ENCODE assay signal across 20 cellular contexts in genomic region chr17:14918540-14918939, GRCh38.
DNase-seq lines count a peak whose midpoint lies in the region; ATAC-seq, FAIRE-seq and TF ChIP-seq lines count a peak whose summit lies in the region.
"Had no signal": no experiment of that assay in that cellular context is flagged by ENCODE, and none has a peak within 500 bp of the region (broad histone marks: within the 10 kb centered on the region; RNA-seq: fewer than 3 reads in every experiment).

No MANE protein-coding gene starts in this region.

- H2AK5ac ChIP-seq in IMR-90 (ENCODE audit: low read depth, low read length) (no peak overlapping the region), mesendoderm (ENCODE audit: low read length) (no peak overlapping the region)

- H2BK20ac ChIP-seq in IMR-90 (ENCODE audit: low read depth, low read length): peak overlapping the region; percentile 72; the same call in 1 of the 2 replicates

- no peak overlapping the region for H2AK9ac ChIP-seq in IMR-90 (replicated peaks; ENCODE audit: low read depth, low read length, poor library complexity)

- peak overlapping the region; percentile 35 for H2BK5ac ChIP-seq in IMR-90 (ENCODE audit: low read depth, low read length, poor library complexity, severe bottlenecking)
- H2BK5ac ChIP-seq in mesendoderm (ENCODE audit: low read length): no peak overlapping the region

- H3K14ac ChIP-seq in IMR-90 (replicated peaks; ENCODE audit: low read depth, low read length): no peak overlapping the region

- H2BK15ac ChIP-seq in IMR-90 (ENCODE audit: low read depth, low read length) (0 out of 3 replicates have a peak overlapping the region, but pooled peaks have one; percentile 42), mesendoderm (replicated peaks; ENCODE audit: low read depth) (no peak overlapping the region)

- H2AFZ ChIP-seq in IMR-90 (replicated peaks; ENCODE audit: low read length, poor library complexity): no peak overlapping the region
- H2AFZ ChIP-seq in SK-N-SH (ENCODE audit: low read depth): no peak overlapping the region

- H3K4me3 ChIP-seq in IMR-90 (ENCODE audit: insufficient read depth, low read depth, low read length): no peak overlapping the region
- no peak overlapping the region for H3K4me3 ChIP-seq in mesendoderm (ENCODE audit: low read length)
- H3K4me3 ChIP-seq in SK-N-SH (ENCODE audit: low read depth in 2 of 2, low read length in 1 of 2): no peak overlapping the region

- peaks cover 3% of the 10 kb centered on the region for H3K27me3 Mint-ChIP-seq in activated CD8-positive, alpha-beta T cell treated with anti-CD3 and anti-CD28 coated beads, Interleukin-2, amount 10 ng/mL, durations not matched to agents 7 days and 5 days (ENCODE audit: low read depth)

- no peak for TF ChIP-seq EP300 in SK-N-SH (IDR thresholded peaks at IDR 0.05; ENCODE audit: borderline replicate concordance in 1 of 2, low read depth in 1 of 2, low read length in 1 of 2)

- no peaks in the 10 kb centered on the region for H3K9me2 ChIP-seq in SK-N-SH

- H4K8ac ChIP-seq in IMR-90 (ENCODE audit: low read depth in 2 of 2, low read length in 2 of 2) (peak overlapping the region; percentile 32 to 75; a peak in 2 of 4 replicates), mesendoderm (ENCODE audit: low read depth, low read length) (no peak overlapping the region)

- H3K79me2 ChIP-seq in mesendoderm (ENCODE audit: control insufficient read depth, insufficient read depth, low read length) (no peaks in the 10 kb centered on the region), SK-N-SH (ENCODE audit: insufficient read depth) (no peaks in the 10 kb centered on the region)

- POLR2A ChIA-PET in IMR-90 (lab: Charles Lee; ENCODE audit: unreplicated experiment): no interaction called here
- POLR2A ChIA-PET in activated CD8-positive, alpha-beta T cell treated with anti-CD3 and anti-CD28 coated beads, Interleukin-2, amount 10 ng/mL, durations not matched to agents 7 days and 5 days (lab: Charles Lee): no interaction called here
- POLR2A ChIA-PET in SK-N-SH (lab: Yijun Ruan, JAX): no interaction called here

- H3K27me3 ChIP-seq in IMR-90 (ENCODE audit: control insufficient read depth, insufficient read depth, low read length): no peaks in the 10 kb centered on the region
- H3K27me3 ChIP-seq in mesendoderm (ENCODE audit: insufficient read depth, low read length, poor library complexity): no peaks in the 10 kb centered on the region
- H3K27me3 ChIP-seq in SK-N-SH (ENCODE audit: insufficient read depth): no peaks in the 10 kb centered on the region

- H3K18ac ChIP-seq in IMR-90 (ENCODE audit: low read depth, low read length) (no peak overlapping the region; the same call in 1 of the 2 replicates), mesendoderm (ENCODE audit: low read length) (peak overlapping the region; percentile 60)

- no peak overlapping the region for H3K27ac ChIP-seq in IMR-90 (ENCODE audit: insufficient read depth, low read length)
- H3K27ac ChIP-seq in mesendoderm (ENCODE audit: low read depth, low read length): peak overlapping the region; percentile 74
- no peak overlapping the region for H3K27ac ChIP-seq in SK-N-SH (ENCODE audit: low read depth in 2 of 2, low read length in 1 of 2)
- H3K27ac ChIP-seq: VCaP had no signal

- TF ChIP-seq CTCF in IMR-90 (conservative IDR thresholded peaks at IDR 0.05; ENCODE audit: low read depth, low read length) (no peak), D721Med (IDR thresholded peaks at IDR 0.05; ENCODE audit: insufficient read depth, missing control alignments) (no peak), SK-N-SH (IDR thresholded peaks at IDR 0.05) (no peak)

- H3K4me2 ChIP-seq in IMR-90 (ENCODE audit: low read depth, low read length) (no peak overlapping the region), mesendoderm (ENCODE audit: low read length) (no peak overlapping the region), SK-N-SH (no peak overlapping the region)

- no peak overlapping the region for H3K23ac ChIP-seq in IMR-90 (ENCODE audit: low read depth, low read length)
- no peak overlapping the region for H3K23ac ChIP-seq in mesendoderm (ENCODE audit: low read length)

- H3K4ac ChIP-seq in IMR-90 (ENCODE audit: low read depth, low read length) (no peak overlapping the region), mesendoderm (ENCODE audit: low read depth, low read length) (peak overlapping the region; percentile 36)

- no peaks in the 10 kb centered on the region for H3K36me3 Mint-ChIP-seq in activated CD8-positive, alpha-beta T cell treated with anti-CD3 and anti-CD28 coated beads, Interleukin-2, amount 10 ng/mL, durations not matched to agents 7 days and 5 days (ENCODE audit: low read depth)
- H3K36me3 Mint-ChIP-seq: CD4-positive, CD25-positive, alpha-beta regulatory T cell; natural killer cell treated with Interleukin-12 subunit alpha and Interleukin-12 subunit beta and Interleukin-15 and Interleukin-18, amount 100 ng/mL, for 72 hours had no signal

- intact Hi-C loops in IMR-90 (cut with micrococcal nuclease): loop anchor here (2.0 kb wide), 1 partner anchor 448 kb away; no protein-coding TSS in a partner anchor

- H4K5ac ChIP-seq in IMR-90 (ENCODE audit: low read depth, low read length) (no peak overlapping the region; the same call in 1 of the 2 replicates), mesendoderm (ENCODE audit: low read length) (no peak overlapping the region)

- no peaks in the 10 kb centered on the region for H3K9me1 ChIP-seq in IMR-90 (ENCODE audit: insufficient read depth, low read length)

- H3K79me1 ChIP-seq in IMR-90 (ENCODE audit: low read depth in 1 of 2, low read length in 2 of 2) (no peaks in the 10 kb centered on the region), mesendoderm (ENCODE audit: low read length) (no peaks in the 10 kb centered on the region)

- no peak for FAIRE-seq in D721Med (lab: Jason Lieb, UNC)
- FAIRE-seq: urothelium cell line had no signal

- H3K4me1 ChIP-seq in IMR-90 (ENCODE audit: control insufficient read depth, insufficient read depth, low read length) (peaks cover 6% of the 10 kb centered on the region), mesendoderm (ENCODE audit: control insufficient read depth, low read depth, low read length) (peaks cover 6% of the 10 kb centered on the region), SK-N-SH (ENCODE audit: control insufficient read depth in 1 of 2, insufficient read depth in 2 of 2, low read depth in 1 of 2, low read length in 1 of 2) (no peaks in the 10 kb centered on the region)

- 0 out of 2 replicates have a peak overlapping the region, but pooled peaks have one; percentile 54 for H4K91ac ChIP-seq in IMR-90 (ENCODE audit: insufficient read depth, low read depth, low read length)

- in situ Hi-C loops in IMR-90 (cut with MboI; ENCODE audit: low sequenced_read_pairs): no loop called here

- H3K36me3 ChIP-seq in IMR-90 (ENCODE audit: control insufficient read depth, insufficient read depth, low read length): no peaks in the 10 kb centered on the region
- no peaks in the 10 kb centered on the region for H3K36me3 ChIP-seq in mesendoderm (ENCODE audit: control insufficient read depth, insufficient read depth, low read length)
- H3K36me3 ChIP-seq in SK-N-SH (replicated peaks in 1 of 2; ENCODE audit: control insufficient read depth in 1 of 2, insufficient read depth in 2 of 2, low read length in 1 of 2): no peaks in the 10 kb centered on the region

- H3K4me1 Mint-ChIP-seq in activated CD8-positive, alpha-beta T cell treated with anti-CD3 and anti-CD28 coated beads, Interleukin-2, amount 10 ng/mL, durations not matched to agents 7 days and 5 days (ENCODE audit: low read depth): no peaks in the 10 kb centered on the region
- H3K4me1 Mint-ChIP-seq: CD4-positive, CD25-positive, alpha-beta regulatory T cell had no signal

- dilution Hi-C loops in IMR-90 (cut with HindIII; ENCODE audit: low sequenced_read_pairs, unreplicated experiment): no loop called here

- H3K9me3 Mint-ChIP-seq in activated CD8-positive, alpha-beta T cell treated with anti-CD3 and anti-CD28 coated beads, Interleukin-2, amount 10 ng/mL, durations not matched to agents 7 days and 5 days (ENCODE audit: insufficient read depth): peaks cover 8% of the 10 kb centered on the region
- H3K9me3 Mint-ChIP-seq: natural killer cell treated with Interleukin-12 subunit alpha and Interleukin-12 subunit beta and Interleukin-15 and Interleukin-18, amount 100 ng/mL, for 72 hours; T-helper 1 cell treated with Interleukin-12 subunit alpha and Interleukin-12 subunit beta and Interleukin-4 antibody, amounts not matched to agents 30 μg/mL and 1 μg/mL, for 36 hours had no signal

- no peak overlapping the region for H3K4me3 Mint-ChIP-seq in activated CD8-positive, alpha-beta T cell treated with anti-CD3 and anti-CD28 coated beads, Interleukin-2, amount 10 ng/mL, durations not matched to agents 7 days and 5 days
- H3K4me3 Mint-ChIP-seq: CD4-positive, CD25-positive, alpha-beta regulatory T cell; natural killer cell treated with Interleukin-12 subunit alpha and Interleukin-12 subunit beta and Interleukin-15 and Interleukin-18, amount 100 ng/mL, for 72 hours; T-helper 1 cell treated with Interleukin-12 subunit alpha and Interleukin-12 subunit beta and Interleukin-4 antibody, amounts not matched to agents 30 μg/mL and 1 μg/mL, for 36 hours had no signal

- TF ChIP-seq POLR2A in IMR-90 (IDR thresholded peaks at IDR 0.05; ENCODE audit: low read depth, low read length): no peak

- peak; percentile 87 for ATAC-seq in IMR-90 (ENCODE audit: low read depth)
- no peak for ATAC-seq in activated CD8-positive, alpha-beta T cell treated with anti-CD3 and anti-CD28 coated beads, Interleukin-2, amount 10 ng/mL, durations not matched to agents 7 days and 5 days
- ATAC-seq: natural killer cell treated with Interleukin-12 subunit alpha and Interleukin-12 subunit beta and Interleukin-15 and Interleukin-18, amount 100 ng/mL, for 72 hours had no signal

- no peak overlapping the region for H3K9ac ChIP-seq in IMR-90 (ENCODE audit: low read depth, low read length)
- H3K9ac ChIP-seq in mesendoderm (ENCODE audit: low read length): no peak overlapping the region
- no peak overlapping the region for H3K9ac ChIP-seq in SK-N-SH

- WGBS in IMR-90 (ENCODE audit: extremely low coverage in 2 of 2, insufficient read length in 1 of 2), 2 experiments: no CpG with 5 or more reads among the region's 4 CpGs
- WGBS in mesendoderm (ENCODE audit: extremely low coverage, insufficient coverage, low lambda C conversion rate): no CpG with 5 or more reads among the region's 4 CpGs
- WGBS in SK-N-SH (ENCODE audit: low lambda C conversion rate): 4% methylated on average over 4 of the region's 4 CpGs

- no TSS peak for BruUV-seq in IMR-90 (replicated peaks; lab: Mats Ljungman, UMichigan)

- peaks cover 3% of the 10 kb centered on the region; the same call in 1 of the 2 replicates for H3K9me3 ChIP-seq in IMR-90 (ENCODE audit: control insufficient read depth, insufficient read depth, low read length)
- H3K9me3 ChIP-seq in SK-N-SH: no peaks in the 10 kb centered on the region

- TF ChIP-seq RAD21 in IMR-90 (IDR thresholded peaks at IDR 0.05; ENCODE audit: low read length) (no peak), SK-N-SH (IDR thresholded peaks at IDR 0.05; ENCODE audit: low read length) (no peak)

- no peaks in the 10 kb centered on the region for H3F3A ChIP-seq in SK-N-SH (replicated peaks; ENCODE audit: insufficient read depth)

- no peaks in the 10 kb centered on the region for H4K20me1 ChIP-seq in IMR-90 (ENCODE audit: insufficient read depth, low read length)
- no peaks in the 10 kb centered on the region for H4K20me1 ChIP-seq in SK-N-SH (ENCODE audit: insufficient read depth)

- DNase-seq in AG20443 (ENCODE audit: low spot score): peak; percentile 36
- DNase-seq in IMR-90: peak; percentile 72
- DNase-seq in dedifferentiated amniotic fluid mesenchymal stem cell (ENCODE audit: extremely low spot score): peak; percentile 57
- DNase-seq in mesendoderm: peak; percentile 37
- no peak for DNase-seq in NCI-H146 treated with DMSO at 0.1 percent for 48 hours (lab: John Stamatoyannopoulos, UW; ENCODE audit: unreplicated experiment)
- no peak for DNase-seq in activated CD8-positive, alpha-beta T cell treated with anti-CD3 and anti-CD28 coated beads, Interleukin-2, amount 10 ng/mL, durations not matched to agents 7 days and 5 days
- DNase-seq in D721Med (ENCODE audit: insufficient read length, low spot score): no peak
- DNase-seq in SK-N-SH: no peak
- DNase-seq: activated gamma-delta T cell; CD4-positive, CD25-positive, alpha-beta regulatory T cell; cerebellar nuclear complex; foreskin melanocyte; kidney glomerular epithelial cell; NCI-H1105 treated with DMSO at 0.1 percent for 48 hours; NCI-H510A treated with DMSO at 0.1 percent for 48 hours; substantia nigra had no signal

- peak overlapping the region; percentile 81 for H2BK120ac ChIP-seq in IMR-90 (ENCODE audit: low read depth, low read length)
- H2BK120ac ChIP-seq in mesendoderm (ENCODE audit: low read depth, low read length): no peak overlapping the region

- H3K56ac ChIP-seq in IMR-90 (ENCODE audit: extremely low read depth, insufficient read depth, low read length): no peak overlapping the region; the same call in 1 of the 2 replicates
- H3K56ac ChIP-seq in mesendoderm (ENCODE audit: low read length): no peak overlapping the region

- H3K27ac Mint-ChIP-seq in activated CD8-positive, alpha-beta T cell treated with anti-CD3 and anti-CD28 coated beads, Interleukin-2, amount 10 ng/mL, durations not matched to agents 7 days and 5 days: no peak overlapping the region
- H3K27ac Mint-ChIP-seq: CD4-positive, CD25-positive, alpha-beta regulatory T cell; natural killer cell treated with Interleukin-12 subunit alpha and Interleukin-12 subunit beta and Interleukin-15 and Interleukin-18, amount 100 ng/mL, for 72 hours; T-helper 1 cell treated with Interleukin-12 subunit alpha and Interleukin-12 subunit beta and Interleukin-4 antibody, amounts not matched to agents 30 μg/mL and 1 μg/mL, for 36 hours had no signal

- CTCF ChIA-PET in IMR-90 (lab: Yijun Ruan, JAX) (no interaction called here), SK-N-SH (lab: Yijun Ruan, JAX) (no interaction called here)
- CTCF ChIA-PET in activated CD8-positive, alpha-beta T cell treated with anti-CD3 and anti-CD28 coated beads, Interleukin-2, amount 10 ng/mL, durations not matched to agents 7 days and 5 days (lab: Charles Lee): no interaction called here

Comparison
In these comparisons a context has a peak if more than half of its experiments do, and no peak if none do; other contexts are left out.
1. DNase-seq: peak in AG20443 (single experiment), IMR-90 (single experiment), dedifferentiated amniotic fluid mesenchymal stem cell (single experiment) and mesendoderm (single experiment); none in NCI-H146 treated with DMSO at 0.1 percent for 48 hours (single experiment), activated CD8-positive, alpha-beta T cell treated with anti-CD3 and anti-CD28 coated beads, Interleukin-2, amount 10 ng/mL, durations not matched to agents 7 days and 5 days (single experiment), D721Med (single experiment) and SK-N-SH (single experiment).